ENCODE assay signal across 17 cellular contexts in the genomic region with DNA sequence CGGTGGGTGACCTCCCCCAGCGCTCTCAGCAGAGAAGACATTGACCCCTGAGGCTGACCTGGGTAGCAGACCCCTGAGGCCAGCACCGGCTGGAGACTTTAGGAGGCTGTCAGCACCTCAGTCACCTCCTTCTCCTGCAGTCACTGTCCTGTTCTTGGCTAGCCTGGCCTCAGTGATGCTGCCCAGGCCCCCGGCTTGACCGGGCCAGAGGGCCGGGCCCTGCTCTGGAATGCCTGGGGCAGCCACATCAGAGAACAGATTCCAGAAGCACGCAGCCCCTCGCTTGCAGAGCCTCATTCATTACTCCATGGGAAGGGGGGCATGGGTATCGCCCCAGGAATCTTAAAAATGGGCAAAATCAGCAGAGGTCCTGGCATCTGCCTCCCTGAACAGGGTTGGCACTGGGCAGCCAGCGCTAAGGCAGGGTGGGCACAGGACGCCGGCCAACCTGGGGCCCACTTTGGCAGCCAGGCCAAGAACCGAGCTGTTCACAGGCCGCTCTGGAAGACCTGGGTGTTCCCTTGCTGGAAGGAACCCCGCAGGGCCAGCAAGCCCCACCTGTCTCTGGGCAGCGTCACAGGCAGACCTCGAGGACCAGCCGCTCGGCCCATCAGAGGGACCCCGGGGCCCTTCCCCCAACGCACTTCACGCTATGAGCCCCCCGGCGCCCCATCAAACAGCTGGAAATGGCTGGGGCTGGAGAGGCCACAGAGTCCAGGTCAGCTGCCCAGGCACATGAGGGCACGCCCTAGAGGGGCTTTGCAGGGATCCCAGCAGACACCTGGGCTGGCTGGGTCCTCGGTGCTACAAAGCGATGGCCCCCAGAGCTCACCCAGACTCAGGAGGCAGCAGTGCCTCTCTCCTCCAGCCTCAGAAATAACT.
"Had no signal": no experiment of that assay in that cellular context is flagged by ENCODE, and none has a peak within 500 bp of the region (broad histone marks: within the 10 kb centered on the region; RNA-seq: fewer than 3 reads in every experiment).

No MANE protein-coding gene starts in this region.

- H3K27me3 ChIP-seq: adrenal gland, body of pancreas, gastrocnemius medialis had no signal

- H3K4me3 ChIP-seq: adrenal gland, body of pancreas, esophagus muscularis mucosa, gastrocnemius medialis, heart left ventricle had no signal

- H3K4me1 ChIP-seq: adrenal gland, body of pancreas, foreskin keratinocyte, gastrocnemius medialis had no signal

- FAIRE-seq: colon had no signal

- H3K27ac ChIP-seq: adrenal gland, body of pancreas, esophagus muscularis mucosa, foreskin keratinocyte, gastrocnemius medialis, heart left ventricle had no signal

- DNase-seq: activated CD4-positive, alpha-beta T cell treated with anti-CD3 and anti-CD28 coated beads for 36 hours; activated CD4-positive, CD25-positive, alpha-beta regulatory T cell; activated CD8-positive, alpha-beta memory T cell treated with anti-CD3 and anti-CD28 coated beads, Interleukin-2, amount 10 ng/mL, durations not matched to agents 7 days and 5 days; activated CD8-positive, alpha-beta T cell treated with anti-CD3 and anti-CD28 coated beads, Interleukin-2, amount 10 ng/mL, durations not matched to agents 7 days and 5 days; activated effector memory CD4-positive, alpha-beta T cell treated with anti-CD3 and anti-CD28 coated beads, Interleukin-2, amount 50 U/mL, for 16 hours; activated naive CD8-positive, alpha-beta T cell treated with anti-CD3 and anti-CD28 coated beads, Interleukin-2, amount 50 U/mL, for 24 hours; adrenal gland; aorta; body of pancreas; cortex of kidney; dermis blood vessel endothelial cell; foreskin keratinocyte; gastrocnemius medialis; glutamatergic neuron; heart left ventricle had no signal

- ATAC-seq: activated CD8-positive, alpha-beta memory T cell treated with anti-CD3 and anti-CD28 coated beads, Interleukin-2, amount 10 ng/mL, durations not matched to agents 7 days and 5 days; activated naive CD8-positive, alpha-beta T cell treated with anti-CD3 and anti-CD28 coated beads, Interleukin-2, amount 50 U/mL, for 24 hours; body of pancreas had no signal

- H3K9me3 ChIP-seq: adrenal gland, body of pancreas, esophagus muscularis mucosa, gastrocnemius medialis, heart left ventricle had no signal

- H3K36me3 ChIP-seq: adrenal gland, esophagus muscularis mucosa, gastrocnemius medialis, heart left ventricle had no signal
